ENCODE assay signal across 15 cellular contexts in the genomic region with DNA sequence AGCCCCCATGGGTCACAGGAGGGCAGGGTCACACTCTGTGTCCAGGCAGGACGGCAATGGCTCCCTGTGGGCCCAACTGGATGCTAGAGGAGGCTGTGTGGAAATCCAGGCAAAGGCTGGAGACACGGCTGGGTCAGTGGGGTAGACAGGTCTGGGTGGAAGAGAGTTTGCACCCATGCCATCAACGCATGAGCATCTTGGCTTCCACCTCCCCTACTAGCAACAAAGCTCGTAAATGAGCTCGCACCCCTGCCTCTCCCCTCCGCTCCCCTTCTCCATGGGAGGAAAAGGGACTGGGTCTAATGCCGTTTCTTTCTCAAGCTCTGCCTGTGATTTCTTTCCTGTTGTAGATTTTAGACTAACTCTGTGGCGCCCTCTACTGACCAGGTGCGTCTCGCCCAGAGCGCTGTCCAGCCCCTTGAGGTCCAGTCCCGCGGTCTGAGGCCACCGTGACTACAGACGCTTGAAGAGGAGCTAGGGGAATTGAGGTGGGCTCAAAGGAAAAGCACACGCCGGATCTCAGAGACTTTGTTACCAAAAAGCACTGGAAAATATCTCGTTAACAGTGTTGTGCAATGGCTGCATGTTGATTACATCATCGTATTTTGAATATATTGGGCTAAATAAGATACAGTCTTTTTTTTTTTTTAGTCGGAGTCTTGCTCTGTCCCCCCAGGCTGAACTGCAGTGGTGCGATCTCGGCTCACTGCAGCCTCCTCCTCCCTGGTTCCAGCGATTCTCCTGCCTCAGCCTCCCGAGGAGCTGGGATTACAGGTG. TPM values are rescaled to one million over a fixed set of nuclear protein-coding genes. Genes with fewer than 3 reads are reported as not detected.
DNase-seq lines count a peak whose midpoint lies in the region; ATAC-seq and TF ChIP-seq lines count a peak whose summit lies in the region.
"Had no signal": no experiment of that assay in that cellular context is flagged by ENCODE, and none has a peak within 500 bp of the region (broad histone marks: within the 10 kb centered on the region; RNA-seq: fewer than 3 reads in every experiment).

No MANE protein-coding gene starts in this region.

- no peaks in the 10 kb centered on the region for H3K4me1 ChIP-seq in foreskin keratinocyte
- H3K4me1 ChIP-seq: gastroesophageal sphincter had no signal

- H3K4me3 ChIP-seq in foreskin fibroblast (ENCODE audit: low read depth in 1 of 2, low read length in 2 of 2) = no peak overlapping the region
- H3K4me3 ChIP-seq: gastroesophageal sphincter, GM12878 had no signal

- intact Hi-C loops in activated CD8-positive, alpha-beta T cell treated with anti-CD3 and anti-CD28 coated beads for 36 hours (cut with micrococcal nuclease) = no loop called here

- no peak overlapping the region for H3K27ac Mint-ChIP-seq in activated CD8-positive, alpha-beta T cell treated with anti-CD3 and anti-CD28 coated beads for 36 hours
- H3K27ac Mint-ChIP-seq in activated CD8-positive, alpha-beta T cell treated with anti-CD3 and anti-CD28 coated beads, Interleukin-2, amount 10 ng/mL, durations not matched to agents 7 days and 5 days = no peak overlapping the region
- no peak overlapping the region for H3K27ac Mint-ChIP-seq in activated naive CD4-positive, alpha-beta T cell treated with anti-CD3 and anti-CD28 coated beads, Interleukin-2, amount 50 U/mL, for 72 hours
- H3K27ac Mint-ChIP-seq: activated naive CD8-positive, alpha-beta T cell; stimulated activated naive B cell treated with anti-CD40 and anti-IgM and Interleukin-4, amounts not matched to agents 10 μg/mL and 1 μg/mL and 100 μg/mL, for 72 hours had no signal

- H3K9me3 Mint-ChIP-seq in activated CD8-positive, alpha-beta T cell treated with anti-CD3 and anti-CD28 coated beads for 36 hours = peaks cover 29% of the 10 kb centered on the region
- H3K9me3 Mint-ChIP-seq in activated CD8-positive, alpha-beta T cell treated with anti-CD3 and anti-CD28 coated beads, Interleukin-2, amount 10 ng/mL, durations not matched to agents 7 days and 5 days (ENCODE audit: insufficient read depth) = peaks cover 32% of the 10 kb centered on the region
- peaks cover 30 to 42% of the 10 kb centered on the region in 2 donors for H3K9me3 Mint-ChIP-seq in activated naive CD4-positive, alpha-beta T cell treated with anti-CD3 and anti-CD28 coated beads, Interleukin-2, amount 50 U/mL, for 72 hours

- ATAC-seq in activated CD8-positive, alpha-beta T cell treated with anti-CD3 and anti-CD28 coated beads for 36 hours = no peak
- no peak for ATAC-seq in activated CD8-positive, alpha-beta T cell treated with anti-CD3 and anti-CD28 coated beads, Interleukin-2, amount 10 ng/mL, durations not matched to agents 7 days and 5 days
- ATAC-seq in foreskin keratinocyte = no peak
- no peak for ATAC-seq in activated naive CD4-positive, alpha-beta T cell treated with anti-CD3 and anti-CD28 coated beads, Interleukin-2, amount 50 U/mL, for 72 hours
- ATAC-seq: gastroesophageal sphincter; GM12878; stimulated activated naive B cell treated with anti-CD40 and anti-IgM and Interleukin-4, amounts not matched to agents 10 μg/mL and 1 μg/mL and 100 μg/mL, for 72 hours had no signal

- H3K27me3 ChIP-seq in foreskin keratinocyte = no peaks in the 10 kb centered on the region

- POLR2A ChIA-PET in activated CD8-positive, alpha-beta T cell treated with anti-CD3 and anti-CD28 coated beads for 36 hours (lab: Charles Lee) = no interaction called here
- POLR2A ChIA-PET in activated CD8-positive, alpha-beta T cell treated with anti-CD3 and anti-CD28 coated beads, Interleukin-2, amount 10 ng/mL, durations not matched to agents 7 days and 5 days (lab: Charles Lee) = no interaction called here

- no peaks in the 10 kb centered on the region for H3K27me3 Mint-ChIP-seq in activated CD8-positive, alpha-beta T cell treated with anti-CD3 and anti-CD28 coated beads for 36 hours
- H3K27me3 Mint-ChIP-seq in activated CD8-positive, alpha-beta T cell treated with anti-CD3 and anti-CD28 coated beads, Interleukin-2, amount 10 ng/mL, durations not matched to agents 7 days and 5 days (ENCODE audit: low read depth) = no peaks in the 10 kb centered on the region
- H3K27me3 Mint-ChIP-seq: activated naive CD8-positive, alpha-beta T cell; stimulated activated naive B cell treated with anti-CD40 and anti-IgM and Interleukin-4, amounts not matched to agents 10 μg/mL and 1 μg/mL and 100 μg/mL, for 72 hours had no signal

- TF ChIP-seq CTCF in activated CD8-positive, alpha-beta T cell treated with anti-CD3 and anti-CD28 coated beads for 36 hours (IDR thresholded peaks at IDR 0.05) = no peak
- peak; percentile 9 for TF ChIP-seq CTCF in foreskin keratinocyte (conservative IDR thresholded peaks at IDR 0.05)
- no peak for TF ChIP-seq CTCF in foreskin fibroblast (IDR thresholded peaks at IDR 0.05; ENCODE audit: low read depth, low read length)

- peaks cover 2% of the 10 kb centered on the region for H3K36me3 Mint-ChIP-seq in activated CD8-positive, alpha-beta T cell treated with anti-CD3 and anti-CD28 coated beads for 36 hours (ENCODE audit: low read depth)
- no peaks in the 10 kb centered on the region for H3K36me3 Mint-ChIP-seq in activated CD8-positive, alpha-beta T cell treated with anti-CD3 and anti-CD28 coated beads, Interleukin-2, amount 10 ng/mL, durations not matched to agents 7 days and 5 days (ENCODE audit: low read depth)
- peaks cover 25 to 33% of the 10 kb centered on the region in 2 donors for H3K36me3 Mint-ChIP-seq in activated naive CD4-positive, alpha-beta T cell treated with anti-CD3 and anti-CD28 coated beads, Interleukin-2, amount 50 U/mL, for 72 hours
- H3K36me3 Mint-ChIP-seq: stimulated activated naive B cell treated with anti-CD40 and anti-IgM and Interleukin-4, amounts not matched to agents 10 μg/mL and 1 μg/mL and 100 μg/mL, for 72 hours had no signal

- H3K4me3 Mint-ChIP-seq in activated CD8-positive, alpha-beta T cell treated with anti-CD3 and anti-CD28 coated beads for 36 hours = no peak overlapping the region
- no peak overlapping the region for H3K4me3 Mint-ChIP-seq in activated CD8-positive, alpha-beta T cell treated with anti-CD3 and anti-CD28 coated beads, Interleukin-2, amount 10 ng/mL, durations not matched to agents 7 days and 5 days
- H3K4me3 Mint-ChIP-seq: activated naive CD8-positive, alpha-beta T cell; stimulated activated naive B cell treated with anti-CD40 and anti-IgM and Interleukin-4, amounts not matched to agents 10 μg/mL and 1 μg/mL and 100 μg/mL, for 72 hours had no signal

- H3K27ac ChIP-seq in foreskin keratinocyte = no peak overlapping the region
- H3K27ac ChIP-seq: gastroesophageal sphincter had no signal

- DNase-seq in activated CD8-positive, alpha-beta T cell treated with anti-CD3 and anti-CD28 coated beads for 36 hours = peak; percentile 24
- DNase-seq in activated CD8-positive, alpha-beta T cell treated with anti-CD3 and anti-CD28 coated beads, Interleukin-2, amount 10 ng/mL, durations not matched to agents 7 days and 5 days = no peak
- peak; percentile 3 to 58 for DNase-seq in NCI-H526 (lab: John Stamatoyannopoulos, UW)
- no peak for DNase-seq in foreskin keratinocyte
- DNase-seq in superior temporal gyrus (ENCODE audit: extremely low spot score) = peak; percentile 64
- DNase-seq in 8988T = no peak
- DNase-seq in activated naive CD4-positive, alpha-beta T cell treated with anti-CD3 and anti-CD28 coated beads, Interleukin-2, amount 50 U/mL, for 72 hours (ENCODE audit: low spot score in 2 of 2) = no peak
- no peak for DNase-seq in foreskin fibroblast
- DNase-seq: AML-193; dermis blood vessel endothelial cell; stimulated activated naive B cell treated with anti-CD40 and anti-IgM and Interleukin-4, amounts not matched to agents 10 μg/mL and 1 μg/mL and 100 μg/mL, for 72 hours had no signal

- CTCF ChIA-PET in activated CD8-positive, alpha-beta T cell treated with anti-CD3 and anti-CD28 coated beads for 36 hours (lab: Charles Lee) = no interaction called here
- CTCF ChIA-PET in activated CD8-positive, alpha-beta T cell treated with anti-CD3 and anti-CD28 coated beads, Interleukin-2, amount 10 ng/mL, durations not matched to agents 7 days and 5 days (lab: Charles Lee) = no interaction called here

- no peaks in the 10 kb centered on the region for H3K4me1 Mint-ChIP-seq in activated CD8-positive, alpha-beta T cell treated with anti-CD3 and anti-CD28 coated beads for 36 hours (ENCODE audit: low read depth)
- no peaks in the 10 kb centered on the region for H3K4me1 Mint-ChIP-seq in activated CD8-positive, alpha-beta T cell treated with anti-CD3 and anti-CD28 coated beads, Interleukin-2, amount 10 ng/mL, durations not matched to agents 7 days and 5 days (ENCODE audit: low read depth)
- H3K4me1 Mint-ChIP-seq: stimulated activated naive B cell treated with anti-CD40 and anti-IgM and Interleukin-4, amounts not matched to agents 10 μg/mL and 1 μg/mL and 100 μg/mL, for 72 hours had no signal

RNA-seq across cellular contexts. Expression of gene USP29, which starts 50.7 kb away (rescaled TPM):
- total RNA-seq in activated CD8-positive, alpha-beta T cell treated with anti-CD3 and anti-CD28 coated beads for 36 hours = not detected
- not detected for total RNA-seq in activated CD8-positive, alpha-beta T cell treated with anti-CD3 and anti-CD28 coated beads, Interleukin-2, amount 10 ng/mL, durations not matched to agents 7 days and 5 days
- total RNA-seq in foreskin keratinocyte = not detected in 2 replicates
- polyA plus RNA-seq in foreskin keratinocyte = not detected in 2 replicates
- not detected for total RNA-seq in activated naive CD4-positive, alpha-beta T cell treated with anti-CD3 and anti-CD28 coated beads, Interleukin-2, amount 50 U/mL, for 72 hours
- total RNA-seq: dermis blood vessel endothelial cell, gastroesophageal sphincter, GM12878, RPMI7951 had no signal
- polyA plus RNA-seq: GM12878 had no signal

Comparison
In these comparisons a context has a peak if more than half of its experiments do, and no peak if none do; other contexts are left out.
1. DNase-seq: peak in activated CD8-positive, alpha-beta T cell treated with anti-CD3 and anti-CD28 coated beads for 36 hours (single experiment), NCI-H526 (2 of 2) and superior temporal gyrus (single experiment); none in activated CD8-positive, alpha-beta T cell treated with anti-CD3 and anti-CD28 coated beads, Interleukin-2, amount 10 ng/mL, durations not matched to agents 7 days and 5 days (single experiment), foreskin keratinocyte (0 of 2), 8988T (single experiment), activated naive CD4-positive, alpha-beta T cell treated with anti-CD3 and anti-CD28 coated beads, Interleukin-2, amount 50 U/mL, for 72 hours (0 of 2) and foreskin fibroblast (0 of 2).